ENCODE assay signal across 10 cellular contexts in the genomic region with DNA sequence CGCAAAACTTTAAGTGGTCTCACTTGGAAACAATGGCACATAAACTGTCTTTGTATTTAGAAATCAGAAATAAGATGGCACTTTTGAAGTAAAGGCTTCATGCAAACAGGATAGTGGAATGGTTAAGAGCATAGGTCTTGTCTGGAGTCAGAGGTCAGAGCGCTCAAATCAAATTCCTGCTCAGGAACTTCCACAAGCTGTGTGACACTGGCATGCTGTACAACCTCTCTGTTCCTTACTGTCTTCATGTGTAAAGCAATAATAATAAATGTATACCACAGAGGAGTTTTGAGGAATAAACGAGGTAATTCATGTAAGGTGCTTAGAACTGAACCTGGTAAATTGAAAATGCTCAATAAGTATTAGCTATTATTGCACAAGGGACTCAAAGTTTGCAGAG.
"Had no signal": no experiment of that assay in that cellular context is flagged by ENCODE, and none has a peak within 500 bp of the region (broad histone marks: within the 10 kb centered on the region; RNA-seq: fewer than 3 reads in every experiment).

No MANE protein-coding gene starts in this region.

- H3K4me3 ChIP-seq: GM23248, HAP-1 had no signal

- H3K36me3 ChIP-seq: HAP-1 had no signal

- H2AFZ ChIP-seq: GM23248 had no signal

- H3K4me1 ChIP-seq: HAP-1 had no signal

- DNase-seq: GM23248, GOT3, H7, IMR-90, Karpas-422, KBM-7 had no signal

- ATAC-seq: HCT116 had no signal

- H3K9me3 ChIP-seq: HAP-1 had no signal

- H3K9ac ChIP-seq: GM23248, KMS-11 had no signal

- H3K4me2 ChIP-seq: KMS-11 had no signal

- H3K27ac ChIP-seq: GM23248, HL-60, KMS-11 had no signal
